ENCODE assay signal across 32 cellular contexts in the genomic region with DNA sequence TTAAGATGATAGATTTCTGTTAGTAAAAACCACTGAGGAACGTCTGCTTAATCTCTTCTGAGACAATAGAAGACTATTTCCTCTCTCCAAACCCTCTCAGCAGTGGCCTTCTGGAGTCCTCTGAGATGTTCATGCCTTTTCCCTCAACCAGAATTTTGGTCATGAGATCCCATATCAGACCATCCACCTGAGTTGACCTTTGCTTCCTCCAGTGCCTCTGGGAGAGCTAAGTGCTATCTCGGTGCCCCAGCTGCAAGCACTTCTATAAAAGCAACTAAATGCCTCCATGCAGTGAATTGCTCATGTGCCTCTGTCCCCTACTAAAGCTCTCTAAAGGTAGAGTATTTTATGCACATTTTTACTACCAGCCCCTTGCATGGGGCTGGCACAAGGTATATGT.
"Had no signal": no experiment of that assay in that cellular context is flagged by ENCODE, and none has a peak within 500 bp of the region (broad histone marks: within the 10 kb centered on the region; RNA-seq: fewer than 3 reads in every experiment).

No MANE protein-coding gene starts in this region.

- ATAC-seq: activated CD4-positive, CD25-positive, alpha-beta regulatory T cell treated with anti-CD3 and anti-CD28 coated beads, Interleukin-2, amount 50 U/mL, for 24 hours; activated naive CD4-positive, alpha-beta T cell treated with anti-CD3 and anti-CD28 coated beads, Interleukin-2, amount 50 U/mL, for 72 hours; activated T-helper 17 cell treated with anti-CD3 and anti-CD28 coated beads, Interleukin-2, amount 50 U/mL, for 72 hours; natural killer cell; psoas muscle; stimulated activated naive B cell treated with anti-CD40 and anti-IgM and Interleukin-4, amounts not matched to agents 10 μg/mL and 1 μg/mL and 100 μg/mL, for 72 hours had no signal

- H3K27ac ChIP-seq: epithelial cell of prostate, left ventricle myocardium inferior, neural progenitor cell, parathyroid adenoma, psoas muscle, sigmoid colon, testis, transverse colon, VCaP had no signal

- H2AFZ ChIP-seq: neural progenitor cell, parathyroid adenoma had no signal

- H3K4me2 ChIP-seq: neural progenitor cell, smooth muscle cell had no signal

- H3K9me3 ChIP-seq: left ventricle myocardium inferior, psoas muscle, sigmoid colon, testis, transverse colon had no signal

- H3K36me3 ChIP-seq: neural progenitor cell had no signal

- H3K79me2 ChIP-seq: parathyroid adenoma had no signal

- H3K4me1 ChIP-seq: left ventricle myocardium inferior, psoas muscle, sigmoid colon, testis, transverse colon had no signal

- H3K27me3 ChIP-seq: neural progenitor cell, sigmoid colon, testis, transverse colon had no signal

- DNase-seq: activated CD4-positive, alpha-beta memory T cell treated with anti-CD3 and anti-CD28 coated beads, Interleukin-2, amount 10 ng/mL, durations not matched to agents 7 days and 5 days; activated CD4-positive, alpha-beta T cell treated with anti-CD3 and anti-CD28 coated beads for 48 hours; activated CD8-positive, alpha-beta memory T cell treated with anti-CD3 and anti-CD28 coated beads, Interleukin-2, amount 50 U/mL, for 48 hours; activated T-cell treated with anti-CD3 and anti-CD28 coated beads, Interleukin-2, amount 50 U/mL, for 24 hours; dermis blood vessel endothelial cell; effector CD4-positive, alpha-beta T cell; left ventricle myocardium inferior; mesendoderm; natural killer cell; occipital lobe; psoas muscle; sigmoid colon; stimulated activated CD4-positive, alpha-beta T cell treated with anti-CD3 and anti-CD28 coated beads, Interleukin-1b, Interleukin-23, amount 100 ng/mL, for 48 hours; stimulated activated CD4-positive, alpha-beta T cell treated with anti-CD3 and anti-CD28 coated beads, Interleukin-4, amount 100 ng/mL, for 4 hours; stimulated activated CD8-positive, alpha-beta memory T cell treated with anti-CD3 and anti-CD28 coated beads, Interleukin-4, amount 100 ng/mL, for 48 hours; stimulated activated naive B cell treated with anti-CD40 and anti-IgM and Interleukin-4, amounts not matched to agents 10 μg/mL and 1 μg/mL and 100 μg/mL, for 72 hours; T-helper 2 cell; testis; transverse colon had no signal

- H3K9ac ChIP-seq: neural progenitor cell, parathyroid adenoma had no signal

- FAIRE-seq: bronchial epithelial cell, endometrium, frontal cortex, islet of Langerhans had no signal

- H3K4me3 ChIP-seq: left ventricle myocardium inferior, lung, neural progenitor cell, psoas muscle, sigmoid colon, smooth muscle cell, testis, transverse colon had no signal
